ENCODE assay signal across 10 cellular contexts in genomic region chr3:26118165-26118564, GRCh38.
DNase-seq lines count a peak whose midpoint lies in the region; ATAC-seq and TF ChIP-seq lines count a peak whose summit lies in the region.
"Had no signal": no experiment of that assay in that cellular context is flagged by ENCODE, and none has a peak within 500 bp of the region (broad histone marks: within the 10 kb centered on the region; RNA-seq: fewer than 3 reads in every experiment).

No MANE protein-coding gene starts in this region.

- H3K36me3 Mint-ChIP-seq in osteocyte (ENCODE audit: unreplicated experiment) = no peaks in the 10 kb centered on the region
- H3K36me3 Mint-ChIP-seq in CD8-positive, alpha-beta T cell = no peaks in the 10 kb centered on the region

- TF ChIP-seq EP300 in suprapubic skin (IDR thresholded peaks at IDR 0.05) = no peak

- H3K9me3 Mint-ChIP-seq in osteocyte (ENCODE audit: unreplicated experiment) = peaks cover 6% of the 10 kb centered on the region
- H3K9me3 Mint-ChIP-seq in CD8-positive, alpha-beta T cell = peaks cover 3% of the 10 kb centered on the region

- TF ChIP-seq POLR2A in suprapubic skin (IDR thresholded peaks at IDR 0.05) = no peak

- no peaks in the 10 kb centered on the region for H3K79me2 ChIP-seq in PC-9 (ENCODE audit: low read depth)

- WGBS in suprapubic skin = 38% methylated on average over 2 of the region's 2 CpGs

- H3K9me3 ChIP-seq in PC-9 (ENCODE audit: insufficient read depth, low read depth) (no peaks in the 10 kb centered on the region), suprapubic skin (peaks cover 8% of the 10 kb centered on the region)
- no peaks in the 10 kb centered on the region for H3K9me3 ChIP-seq in CD8-positive, alpha-beta T cell (ENCODE audit: low read length)

- intact Hi-C loops in PC-9 (cut with micrococcal nuclease; ENCODE audit: unreplicated experiment) = no loop called here
- intact Hi-C loops in CD8-positive, alpha-beta T cell (cut with DNase I, micrococcal nuclease) = no loop called here

- peaks cover 3% of the 10 kb centered on the region for H3K27me3 Mint-ChIP-seq in osteocyte (ENCODE audit: unreplicated experiment)
- peaks cover 2% of the 10 kb centered on the region for H3K27me3 Mint-ChIP-seq in CD8-positive, alpha-beta T cell (ENCODE audit: low read depth)

- no peaks in the 10 kb centered on the region for H3K4me1 ChIP-seq in PC-9 (replicated peaks; ENCODE audit: insufficient read depth)
- no peaks in the 10 kb centered on the region for H3K4me1 ChIP-seq in CD8-positive, alpha-beta T cell (ENCODE audit: insufficient read depth, low read length)
- H3K4me1 ChIP-seq in suprapubic skin = no peaks in the 10 kb centered on the region

- H4K20me1 ChIP-seq in PC-9 (ENCODE audit: insufficient read depth) = no peaks in the 10 kb centered on the region

- H3K27ac ChIP-seq in PC-9 (no peak overlapping the region), suprapubic skin (no peak overlapping the region)
- no peak overlapping the region for H3K27ac ChIP-seq in CD8-positive, alpha-beta T cell (ENCODE audit: low read depth, low read length)

- H3K4me3 ChIP-seq in PC-9 (no peak overlapping the region), suprapubic skin (no peak overlapping the region)
- H3K4me3 ChIP-seq in CD8-positive, alpha-beta T cell (ENCODE audit: low read depth, low read length) = no peak overlapping the region

- DNase-seq in SIG-M5 treated with dmso at 0.1 percent for 504 hours (lab: John Stamatoyannopoulos, UW; ENCODE audit: unreplicated experiment) = peak; percentile 18
- no peak for DNase-seq in SIG-M5 (lab: John Stamatoyannopoulos, UW)
- DNase-seq in PC-9 = no peak
- DNase-seq in osteocyte (ENCODE audit: extremely low spot score, unreplicated experiment) = no peak
- DNase-seq in GM19238 (ENCODE audit: insufficient read length, low spot score) = no peak
- DNase-seq in CD8-positive, alpha-beta T cell = no peak
- DNase-seq in suprapubic skin (ENCODE audit: low spot score in 2 of 2) = no peak
- DNase-seq: activated CD4-positive, alpha-beta T cell treated with anti-CD3 and anti-CD28 coated beads, Interleukin-2, amount 50 U/mL, for 1 hour; NCI-H2029 had no signal

- ATAC-seq in HG02885 (IDR thresholded peaks at IDR 0.05; ENCODE audit: poor library complexity, unreplicated experiment) = peak; percentile 90
- no peak for ATAC-seq in CD8-positive, alpha-beta T cell

- no TSS peak for BruUV-seq in PC-9 (replicated peaks; lab: Mats Ljungman, UMichigan)

- TF ChIP-seq CTCF in PC-9 (conservative IDR thresholded peaks at IDR 0.05) (0 out of 2 replicates have a peak, but pooled peaks have one; percentile 34), osteocyte (IDR thresholded peaks at IDR 0.05) (peak; percentile 27), suprapubic skin (IDR thresholded peaks at IDR 0.05) (no peak)
- TF ChIP-seq CTCF in CD8-positive, alpha-beta T cell (IDR thresholded peaks at IDR 0.05) = no peak

- H3K4me3 Mint-ChIP-seq in osteocyte (ENCODE audit: unreplicated experiment) = no peak overlapping the region
- H3K4me3 Mint-ChIP-seq in CD8-positive, alpha-beta T cell = no peak overlapping the region

- no peaks in the 10 kb centered on the region for H3K4me1 Mint-ChIP-seq in osteocyte (ENCODE audit: unreplicated experiment)
- no peaks in the 10 kb centered on the region for H3K4me1 Mint-ChIP-seq in CD8-positive, alpha-beta T cell (ENCODE audit: low read depth)

- H3K36me3 ChIP-seq in PC-9 (ENCODE audit: low read depth) (no peaks in the 10 kb centered on the region), suprapubic skin (no peaks in the 10 kb centered on the region)
- H3K36me3 ChIP-seq in CD8-positive, alpha-beta T cell (ENCODE audit: insufficient read depth, low read length) = no peaks in the 10 kb centered on the region

- H3K27ac Mint-ChIP-seq in osteocyte (ENCODE audit: unreplicated experiment) = no peak overlapping the region
- no peak overlapping the region for H3K27ac Mint-ChIP-seq in CD8-positive, alpha-beta T cell

- no peak overlapping the region for H2AFZ ChIP-seq in PC-9

- H3K27me3 ChIP-seq in PC-9 (ENCODE audit: insufficient read depth, low read depth) (no peaks in the 10 kb centered on the region), suprapubic skin (no peaks in the 10 kb centered on the region)
- no peaks in the 10 kb centered on the region for H3K27me3 ChIP-seq in CD8-positive, alpha-beta T cell (ENCODE audit: insufficient read depth, low read length)

- CTCF ChIA-PET in PC-9 (lab: Charles Lee) = no interaction called here
- CTCF ChIA-PET in CD8-positive, alpha-beta T cell (lab: Charles Lee) = no interaction called here

- POLR2A ChIA-PET in PC-9 (lab: Charles Lee; ENCODE audit: unreplicated experiment) = no interaction called here
- POLR2A ChIA-PET in CD8-positive, alpha-beta T cell (lab: Charles Lee) = no interaction called here

- no peaks in the 10 kb centered on the region for H3F3A ChIP-seq in PC-9 (ENCODE audit: insufficient read depth, low read depth)

- no peaks in the 10 kb centered on the region for H3K9me2 ChIP-seq in PC-9 (ENCODE audit: insufficient read depth)

- H3K4me2 ChIP-seq in PC-9 = no peak overlapping the region

Comparison
In these comparisons a context has a peak if more than half of its experiments do, and no peak if none do; other contexts are left out.
1. CTCF ChIP-seq: peak in PC-9 (single experiment) and osteocyte (single experiment); none in CD8-positive, alpha-beta T cell (single experiment) and suprapubic skin (0 of 2).